ENCODE assay signal across 13 cellular contexts in the genomic region with DNA sequence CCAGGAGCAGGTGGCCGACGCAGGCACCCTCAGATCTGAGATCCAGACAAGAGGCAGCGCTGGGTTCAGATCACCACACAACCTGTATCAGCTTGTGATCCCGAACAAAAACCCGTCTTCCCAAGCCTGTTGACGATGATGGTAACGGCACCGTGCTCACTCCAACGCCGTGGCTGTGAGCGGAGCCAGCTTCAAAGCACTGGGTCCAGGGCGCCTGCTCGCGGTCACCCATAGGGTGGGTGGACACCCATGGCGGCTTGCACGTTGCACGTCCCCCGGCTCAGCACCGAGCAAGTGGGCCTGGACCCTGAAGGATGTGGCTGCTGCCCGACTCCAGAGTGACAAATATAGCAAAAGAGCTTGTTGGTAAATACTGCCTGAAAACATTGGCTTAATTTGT.
"Had no signal": no experiment of that assay in that cellular context is flagged by ENCODE, and none has a peak within 500 bp of the region (broad histone marks: within the 10 kb centered on the region; RNA-seq: fewer than 3 reads in every experiment).

No MANE protein-coding gene starts in this region.

- H3K36me3 ChIP-seq: neutrophil had no signal

- H3K27ac ChIP-seq: left lung, neutrophil, right atrium auricular region had no signal

- H3K9me3 ChIP-seq: left lung, neutrophil, right atrium auricular region, SK-N-SH had no signal

- H3K4me3 ChIP-seq: left lung, right atrium auricular region had no signal

- ATAC-seq: esophagus mucosa, left lung, WTC11 had no signal

- H3K27me3 ChIP-seq: left lung, neutrophil, right atrium auricular region had no signal

- H3K4me2 ChIP-seq: SK-N-SH had no signal

- DNase-seq: activated CD4-positive, alpha-beta T cell treated with anti-CD3 and anti-CD28 coated beads, Interleukin-2, amount 10 ng/mL, durations not matched to agents 7 days and 5 days; activated CD8-positive, alpha-beta memory T cell treated with anti-CD3 and anti-CD28 coated beads for 24 hours; activated naive CD4-positive, alpha-beta T cell treated with Interleukin-2 at 50 U/mL for 16 hours; dermis blood vessel endothelial cell; left lung; mesendoderm; SK-N-SH; stimulated activated CD4-positive, alpha-beta T cell treated with anti-CD3 and anti-CD28 coated beads, Interleukin-2, amount 100 ng/mL, for 24 hours; stimulated activated naive CD4-positive, alpha-beta T cell had no signal

- H3K9ac ChIP-seq: SK-N-SH had no signal
